ENCODE assay signal across 3 cellular contexts in genomic region chr19:4358709-4359626, GRCh38.
TF ChIP-seq lines count a peak whose summit lies in the region.

No MANE protein-coding gene starts in this region.

TF ChIP-seq in SK-N-SH, 30 proteins besides CTCF, POLR2A, EP300 and RAD21:
- no peak for TF ChIP-seq POLR2AphosphoS5 (IDR thresholded peaks at IDR 0.05; ENCODE audit: low read depth, low read length)
- TF ChIP-seq MXI1 (IDR thresholded peaks at IDR 0.05; ENCODE audit: low read depth, low read length): no peak

TF ChIP-seq in SK-N-SH treated with all-trans-retinoic acid at 6 μM for 48 hours, 23 proteins besides CTCF, POLR2A, EP300 and RAD21:
- TF ChIP-seq GLIS3 (CRISPR knock-in tag; IDR thresholded peaks at IDR 0.05): no peak
- no peak for TF ChIP-seq ZFP3 (CRISPR knock-in tag; IDR thresholded peaks at IDR 0.05)
- no peak for TF ChIP-seq ZNF8 (CRISPR knock-in tag; IDR thresholded peaks at IDR 0.05)
- TF ChIP-seq CSRNP3 (CRISPR knock-in tag; IDR thresholded peaks at IDR 0.05): no peak
- no peak for TF ChIP-seq ZC3H10 (CRISPR knock-in tag; IDR thresholded peaks at IDR 0.05)
- no peak for TF ChIP-seq ARNTL (CRISPR knock-in tag; IDR thresholded peaks at IDR 0.05; ENCODE audit: borderline replicate concordance, low read depth)
- TF ChIP-seq OSR1 (CRISPR knock-in tag; IDR thresholded peaks at IDR 0.05): no peak
- no peak for TF ChIP-seq PATZ1 (CRISPR knock-in tag; IDR thresholded peaks at IDR 0.05; ENCODE audit: borderline replicate concordance)
- TF ChIP-seq SNAI2 (CRISPR knock-in tag; IDR thresholded peaks at IDR 0.05): no peak
- TF ChIP-seq, protein P1, sequence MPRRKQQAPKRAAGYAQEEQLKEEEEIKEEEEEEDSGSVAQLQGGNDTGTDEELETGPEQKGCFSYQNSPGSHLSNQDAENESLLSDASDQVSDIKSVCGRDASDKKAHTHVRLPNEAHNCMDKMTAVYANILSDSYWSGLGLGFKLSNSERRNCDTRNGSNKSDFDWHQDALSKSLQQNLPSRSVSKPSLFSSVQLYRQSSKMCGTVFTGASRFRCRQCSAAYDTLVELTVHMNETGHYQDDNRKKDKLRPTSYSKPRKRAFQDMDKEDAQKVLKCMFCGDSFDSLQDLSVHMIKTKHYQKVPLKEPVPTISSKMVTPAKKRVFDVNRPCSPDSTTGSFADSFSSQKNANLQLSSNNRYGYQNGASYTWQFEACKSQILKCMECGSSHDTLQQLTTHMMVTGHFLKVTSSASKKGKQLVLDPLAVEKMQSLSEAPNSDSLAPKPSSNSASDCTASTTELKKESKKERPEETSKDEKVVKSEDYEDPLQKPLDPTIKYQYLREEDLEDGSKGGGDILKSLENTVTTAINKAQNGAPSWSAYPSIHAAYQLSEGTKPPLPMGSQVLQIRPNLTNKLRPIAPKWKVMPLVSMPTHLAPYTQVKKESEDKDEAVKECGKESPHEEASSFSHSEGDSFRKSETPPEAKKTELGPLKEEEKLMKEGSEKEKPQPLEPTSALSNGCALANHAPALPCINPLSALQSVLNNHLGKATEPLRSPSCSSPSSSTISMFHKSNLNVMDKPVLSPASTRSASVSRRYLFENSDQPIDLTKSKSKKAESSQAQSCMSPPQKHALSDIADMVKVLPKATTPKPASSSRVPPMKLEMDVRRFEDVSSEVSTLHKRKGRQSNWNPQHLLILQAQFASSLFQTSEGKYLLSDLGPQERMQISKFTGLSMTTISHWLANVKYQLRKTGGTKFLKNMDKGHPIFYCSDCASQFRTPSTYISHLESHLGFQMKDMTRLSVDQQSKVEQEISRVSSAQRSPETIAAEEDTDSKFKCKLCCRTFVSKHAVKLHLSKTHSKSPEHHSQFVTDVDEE (CRISPR knock-in tag; IDR thresholded peaks at IDR 0.05): no peak
- no peak for TF ChIP-seq ZFP30 (CRISPR knock-in tag; IDR thresholded peaks at IDR 0.05)
- no peak for TF ChIP-seq TOX (CRISPR knock-in tag; IDR thresholded peaks at IDR 0.05; ENCODE audit: borderline replicate concordance)
- no peak for TF ChIP-seq ZNF565 (CRISPR knock-in tag; conservative IDR thresholded peaks at IDR 0.05; ENCODE audit: low read depth)
- TF ChIP-seq CSDC2 (CRISPR knock-in tag; IDR thresholded peaks at IDR 0.05): no peak
- TF ChIP-seq PPARA (CRISPR knock-in tag; IDR thresholded peaks at IDR 0.05; ENCODE audit: borderline replicate concordance): no peak
- no peak for TF ChIP-seq ESRRG (CRISPR knock-in tag; IDR thresholded peaks at IDR 0.05)

TF ChIP-seq in HCT116, 20 proteins besides CTCF, POLR2A, EP300 and RAD21:
- TF ChIP-seq, protein P2, sequence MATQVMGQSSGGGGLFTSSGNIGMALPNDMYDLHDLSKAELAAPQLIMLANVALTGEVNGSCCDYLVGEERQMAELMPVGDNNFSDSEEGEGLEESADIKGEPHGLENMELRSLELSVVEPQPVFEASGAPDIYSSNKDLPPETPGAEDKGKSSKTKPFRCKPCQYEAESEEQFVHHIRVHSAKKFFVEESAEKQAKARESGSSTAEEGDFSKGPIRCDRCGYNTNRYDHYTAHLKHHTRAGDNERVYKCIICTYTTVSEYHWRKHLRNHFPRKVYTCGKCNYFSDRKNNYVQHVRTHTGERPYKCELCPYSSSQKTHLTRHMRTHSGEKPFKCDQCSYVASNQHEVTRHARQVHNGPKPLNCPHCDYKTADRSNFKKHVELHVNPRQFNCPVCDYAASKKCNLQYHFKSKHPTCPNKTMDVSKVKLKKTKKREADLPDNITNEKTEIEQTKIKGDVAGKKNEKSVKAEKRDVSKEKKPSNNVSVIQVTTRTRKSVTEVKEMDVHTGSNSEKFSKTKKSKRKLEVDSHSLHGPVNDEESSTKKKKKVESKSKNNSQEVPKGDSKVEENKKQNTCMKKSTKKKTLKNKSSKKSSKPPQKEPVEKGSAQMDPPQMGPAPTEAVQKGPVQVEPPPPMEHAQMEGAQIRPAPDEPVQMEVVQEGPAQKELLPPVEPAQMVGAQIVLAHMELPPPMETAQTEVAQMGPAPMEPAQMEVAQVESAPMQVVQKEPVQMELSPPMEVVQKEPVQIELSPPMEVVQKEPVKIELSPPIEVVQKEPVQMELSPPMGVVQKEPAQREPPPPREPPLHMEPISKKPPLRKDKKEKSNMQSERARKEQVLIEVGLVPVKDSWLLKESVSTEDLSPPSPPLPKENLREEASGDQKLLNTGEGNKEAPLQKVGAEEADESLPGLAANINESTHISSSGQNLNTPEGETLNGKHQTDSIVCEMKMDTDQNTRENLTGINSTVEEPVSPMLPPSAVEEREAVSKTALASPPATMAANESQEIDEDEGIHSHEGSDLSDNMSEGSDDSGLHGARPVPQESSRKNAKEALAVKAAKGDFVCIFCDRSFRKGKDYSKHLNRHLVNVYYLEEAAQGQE (IDR thresholded peaks at IDR 0.05; ENCODE audit: low read depth): no peak
- TF ChIP-seq POLR2AphosphoS5 (IDR thresholded peaks at IDR 0.05; ENCODE audit: low read depth, low read length): peak; percentile 12; the same call in 1 of the 2 replicates
